ENCODE assay signal across 8 cellular contexts in genomic region chr3:189967254-189967865, GRCh38.
DNase-seq lines count a peak whose midpoint lies in the region; ATAC-seq, FAIRE-seq and TF ChIP-seq lines count a peak whose summit lies in the region.

No MANE protein-coding gene starts in this region.

- DNase-seq in D341Med (ENCODE audit: low spot score) (peak; percentile 41), NCI-H526 treated with DMSO at 0.1 percent for 48 hours (lab: John Stamatoyannopoulos, UW) (peak; percentile 38), GM12878 (ENCODE audit: low read depth, low spot score) (no peak), kidney tubule cell (ENCODE audit: low spot score) (peak; percentile 65), uterus (no peak)

- peak; percentile 93 for TF ChIP-seq RAD21 in GM12878 (IDR thresholded peaks at IDR 0.05; ENCODE audit: insufficient read depth, low read depth, low read length)

- H3K9ac ChIP-seq in GM12878 (ENCODE audit: control insufficient read depth, insufficient read depth, low read length) = no peak overlapping the region

- POLR2A ChIA-PET in GM12878 (lab: Charles Lee) = no interaction called here

- no peak for TF ChIP-seq EP300 in GM12878 (IDR thresholded peaks at IDR 0.05; ENCODE audit: borderline replicate concordance in 1 of 2, control insufficient read depth in 1 of 2, low read depth in 2 of 2, low read length in 2 of 2)

- TF ChIP-seq POLR2A in GM12878 (IDR thresholded peaks at IDR 0.05; ENCODE audit: low read depth, low read length) = no peak
- TF ChIP-seq POLR2A in uterus (IDR thresholded peaks at IDR 0.05) = no peak

- no peaks in the 10 kb centered on the region for H3K79me2 ChIP-seq in GM12878 (ENCODE audit: control insufficient read depth, insufficient read depth, low read length)

- no peak overlapping the region for H3K4me3 ChIP-seq in GM12878
- H3K4me3 ChIP-seq in uterus = no peak overlapping the region

- SMC1A ChIA-PET in GM12878 (lab: Charles Lee; ENCODE audit: uncharacterized antibody, unreplicated experiment) = interaction anchor here (0.6 to 3.7 kb wide), 39 partner anchors 11 to 729 kb away, joined by 3 to 28 read pairs (median 4); partner anchors contain the start of genes CLDN1 and P3H2

- 8% methylated on average over 5 of the region's 5 CpGs for WGBS in GM12878 (ENCODE audit: insufficient coverage, insufficient replicate concordance, low lambda C conversion rate, missing lambda C conversion rate)

- H2AFZ ChIP-seq in GM12878 (ENCODE audit: control insufficient read depth, low read depth, low read length) = no peak overlapping the region

- H4K20me1 ChIP-seq in GM12878 (ENCODE audit: control insufficient read depth, insufficient read depth) = no peaks in the 10 kb centered on the region

- CTCF ChIA-PET in GM12878 (lab: Yijun Ruan, JAX) = interaction anchor here (0.6 to 5.6 kb wide), 50 partner anchors 8 to 1083 kb away, joined by 3 to 45 read pairs (median 4); partner anchors contain the start of genes CLDN1 and P3H2

- ATAC-seq in GM18907 (IDR thresholded peaks at IDR 0.05; ENCODE audit: unreplicated experiment) (peak; percentile 81), HG03139 (IDR thresholded peaks at IDR 0.05; ENCODE audit: unreplicated experiment) (peak; percentile 73), GM12878 (peak; percentile 89), GM21737 (IDR thresholded peaks at IDR 0.05; ENCODE audit: unreplicated experiment) (no peak)

- intact Hi-C loops in GM12878 (cut with micrococcal nuclease; ENCODE audit: unreplicated experiment) (loop anchor here (1.0 to 5.0 kb wide), 7 partner anchors 130 to 1085 kb away; no protein-coding TSS in a partner anchor), uterus (cut with DNase I; ENCODE audit: low total_unique reads) (no loop called here)

- FAIRE-seq in GM12878 (lab: Jason Lieb, UNC) = peak; percentile 75

- no peak overlapping the region for H3K4me2 ChIP-seq in GM12878 (ENCODE audit: control insufficient read depth, insufficient read depth)

- TF ChIP-seq CTCF in GM12878 (IDR thresholded peaks at IDR 0.05 in 2 of 3, conservative IDR thresholded peaks at IDR 0.05 in 1 of 3; ENCODE audit: control insufficient read depth in 2 of 3, extremely low read depth in 1 of 3, insufficient read depth in 1 of 3, low read depth in 3 of 3, low read length in 3 of 3) = peak; percentile 75 to 81 (median 81)
- peak; percentile 83 to 92 (median 84) for TF ChIP-seq CTCF in uterus (IDR thresholded peaks at IDR 0.05)

- no peaks in the 10 kb centered on the region for H3K27me3 ChIP-seq in GM12878 (replicated peaks in 1 of 2; ENCODE audit: control insufficient read depth in 2 of 2, insufficient read depth in 2 of 2, low read length in 1 of 2)
- no peaks in the 10 kb centered on the region for H3K27me3 ChIP-seq in uterus

- BruUV-seq in GM12878 (replicated peaks; lab: Mats Ljungman, UMichigan) = no TSS peak

- RAD21 ChIA-PET in GM12878 (lab: Charles Lee; ENCODE audit: unreplicated experiment) = interaction anchor here (0.7 to 2.8 kb wide), 19 partner anchors 13 to 729 kb away, joined by 3 to 22 read pairs (median 4); partner anchors contain the start of gene P3H2

- in situ Hi-C loops in GM12878 (cut with MboI) = loop anchor here (10.0 kb wide), 2 partner anchors 357 to 417 kb away; partner anchors contain the start of genes CLDN1 and CLDN16

- H3K36me3 ChIP-seq in GM12878 (ENCODE audit: control insufficient read depth in 2 of 2, insufficient read depth in 2 of 2, low read length in 1 of 2) = no peaks in the 10 kb centered on the region
- H3K36me3 ChIP-seq in uterus = no peaks in the 10 kb centered on the region

- H3K9me3 ChIP-seq in GM12878 (replicated peaks; ENCODE audit: control insufficient read depth, insufficient read depth, low read length) = no peaks in the 10 kb centered on the region
- H3K9me3 ChIP-seq in uterus = no peaks in the 10 kb centered on the region

- H3K27ac ChIP-seq in GM12878 (ENCODE audit: control insufficient read depth, insufficient read depth) = no peak overlapping the region
- H3K27ac ChIP-seq in uterus = no peak overlapping the region

- H3K4me1 ChIP-seq in GM12878 (ENCODE audit: control insufficient read depth, insufficient read depth, low read length) = no peaks in the 10 kb centered on the region
- no peaks in the 10 kb centered on the region for H3K4me1 ChIP-seq in uterus

TF ChIP-seq in GM12878, 131 proteins besides CTCF, POLR2A, EP300 and RAD21:
- TF ChIP-seq SREBF1 (IDR thresholded peaks at IDR 0.05; ENCODE audit: low read length) = no peak
- TF ChIP-seq RB1 (IDR thresholded peaks at IDR 0.05; ENCODE audit: borderline replicate concordance) = peak; percentile 20; the same call in 1 of the 2 replicates
- no peak for TF ChIP-seq RBBP5 (conservative IDR thresholded peaks at IDR 0.05)
- peak; percentile 84; the same call in 1 of the 2 replicates for TF ChIP-seq SMC3 (IDR thresholded peaks at IDR 0.05; ENCODE audit: borderline replicate concordance, low read length)
- 0 out of 2 replicates have a peak, but pooled peaks have one; percentile 64 for TF ChIP-seq FOXM1 (IDR thresholded peaks at IDR 0.05; ENCODE audit: low read depth, low read length)
- 0 out of 2 replicates have a peak, but pooled peaks have one; percentile 17 for TF ChIP-seq TCF12 (IDR thresholded peaks at IDR 0.05; ENCODE audit: low read depth, low read length)
- 0 out of 2 replicates have a peak, but pooled peaks have one; percentile 29 for TF ChIP-seq YY1 (IDR thresholded peaks at IDR 0.05; ENCODE audit: low read depth, low read length)
- TF ChIP-seq NFIC (IDR thresholded peaks at IDR 0.05; ENCODE audit: low read depth, low read length) = 0 out of 2 replicates have a peak, but pooled peaks have one; percentile 14

Comparison
In these comparisons a context has a peak if more than half of its experiments do, and no peak if none do; other contexts are left out.
1. DNase-seq: peak in D341Med (single experiment), NCI-H526 treated with DMSO at 0.1 percent for 48 hours (single experiment) and kidney tubule cell (single experiment); none in GM12878 (single experiment) and uterus (0 of 2).